In genomic region chr4:88357262-88357661, GRCh38 we compare ENCODE assay signal across 34 cellular contexts. TPM values are rescaled to one million over a fixed set of nuclear protein-coding genes. Genes with fewer than 3 reads are reported as not detected.
DNase-seq lines count a peak whose midpoint lies in the region; ATAC-seq and TF ChIP-seq lines count a peak whose summit lies in the region.
"Had no signal": no experiment of that assay in that cellular context is flagged by ENCODE, and none has a peak within 500 bp of the region (broad histone marks: within the 10 kb centered on the region; RNA-seq: fewer than 3 reads in every experiment).

No MANE protein-coding gene starts in this region.

- no peak overlapping the region for H4K5ac ChIP-seq in mesendoderm (ENCODE audit: low read length)

- DNase-seq in esophagus muscularis mucosa (ENCODE audit: extremely low spot score): peak; percentile 64
- no peak for DNase-seq in mesendoderm
- DNase-seq in osteocyte (ENCODE audit: extremely low spot score, unreplicated experiment): peak; percentile 13
- DNase-seq in psoas muscle: no peak
- DNase-seq in NAMALWA (ENCODE audit: low spot score): no peak
- DNase-seq in EL: no peak
- no peak for DNase-seq in SIG-M5 (lab: John Stamatoyannopoulos, UW)
- DNase-seq in hippocampal formation (lab: John Stamatoyannopoulos, UW): no peak
- DNase-seq: 8988T; ACHN; AML-193; BE2C; C1 segment of cervical spinal cord; Caco-2; Calu3; CD4-positive, alpha-beta memory T cell; CD4-positive, alpha-beta T cell; CD4-positive, CD25-positive, alpha-beta regulatory T cell; CD8-positive, alpha-beta memory T cell; CD8-positive, alpha-beta T cell; COR-L47; DMS 273 treated with DMSO at 0.1 percent for 48 hours; DMS153; DMS53; DMS79; DMS79 treated with DMSO at 0.1 percent for 48 hours; DND-41 had no signal

- no peaks in the 10 kb centered on the region for H3K79me1 ChIP-seq in mesendoderm (ENCODE audit: low read length)

- no peaks in the 10 kb centered on the region for H3K79me2 ChIP-seq in mesendoderm (ENCODE audit: control insufficient read depth, insufficient read depth, low read length)

- no peak overlapping the region for H2BK120ac ChIP-seq in mesendoderm (ENCODE audit: low read depth, low read length)

- H3K9me3 Mint-ChIP-seq in osteocyte (ENCODE audit: unreplicated experiment): no peaks in the 10 kb centered on the region

- H3K4me2 ChIP-seq in mesendoderm (ENCODE audit: low read length): no peak overlapping the region
- H3K4me2 ChIP-seq: A549; BLaER1; BLaER1 treated with 17β-estradiol and CSF1 and Interleukin-3, amounts not matched to agents 10 nM and 100 nM had no signal

- no peak overlapping the region for H3K27ac Mint-ChIP-seq in osteocyte (ENCODE audit: unreplicated experiment)
- H3K27ac Mint-ChIP-seq: B cell; CD4-positive, alpha-beta memory T cell; CD4-positive, alpha-beta T cell; CD4-positive, CD25-positive, alpha-beta regulatory T cell; CD8-positive, alpha-beta T cell had no signal

- peaks cover 1% of the 10 kb centered on the region for H3K4me1 Mint-ChIP-seq in osteocyte (ENCODE audit: unreplicated experiment)
- H3K4me1 Mint-ChIP-seq: B cell; CD14-positive monocyte; CD4-positive, alpha-beta memory T cell; CD4-positive, CD25-positive, alpha-beta regulatory T cell; CD8-positive, alpha-beta memory T cell had no signal

- H3K27ac ChIP-seq in esophagus muscularis mucosa (replicated peaks in 1 of 4) (no peak overlapping the region), mesendoderm (ENCODE audit: low read depth, low read length) (no peak overlapping the region), psoas muscle (peak overlapping the region; percentile 38)
- H3K27ac ChIP-seq: 22Rv1; A549; BLaER1; BLaER1 treated with 17β-estradiol and CSF1 and Interleukin-3, amounts not matched to agents 10 nM and 100 nM; C4-2B had no signal

- H3K27me3 Mint-ChIP-seq in osteocyte (ENCODE audit: unreplicated experiment): peaks cover 2% of the 10 kb centered on the region
- H3K27me3 Mint-ChIP-seq: CD4-positive, alpha-beta T cell; CD4-positive, CD25-positive, alpha-beta regulatory T cell had no signal

- H3K36me3 ChIP-seq in esophagus muscularis mucosa (no peaks in the 10 kb centered on the region), mesendoderm (ENCODE audit: control insufficient read depth, insufficient read depth, low read length) (no peaks in the 10 kb centered on the region), psoas muscle (ENCODE audit: insufficient read depth in 1 of 2, low read depth in 1 of 2) (no peaks in the 10 kb centered on the region)
- H3K36me3 ChIP-seq: BE2C, BLaER1 had no signal

- no peak overlapping the region for H2BK5ac ChIP-seq in mesendoderm (ENCODE audit: low read length)

- H3K18ac ChIP-seq in mesendoderm (ENCODE audit: low read length): no peak overlapping the region

- no peak overlapping the region for H3K56ac ChIP-seq in mesendoderm (ENCODE audit: low read length)

- H3K27me3 ChIP-seq in esophagus muscularis mucosa (peaks cover 0 to 7% (median 0%) of the 10 kb centered on the region in 4 donors), mesendoderm (ENCODE audit: insufficient read depth, low read length, poor library complexity) (no peaks in the 10 kb centered on the region), psoas muscle (ENCODE audit: insufficient read depth in 3 of 3, low read length in 2 of 3) (no peaks in the 10 kb centered on the region)
- H3K27me3 ChIP-seq: BE2C; BLaER1; BLaER1 treated with 17β-estradiol and CSF1 and Interleukin-3, amounts not matched to agents 10 nM and 100 nM had no signal

- no peak for TF ChIP-seq CTCF in esophagus muscularis mucosa (IDR thresholded peaks at IDR 0.05)
- TF ChIP-seq CTCF in osteocyte (IDR thresholded peaks at IDR 0.05): no peak
- TF ChIP-seq CTCF in psoas muscle (IDR thresholded peaks at IDR 0.05): no peak

- no peak overlapping the region for H3K23ac ChIP-seq in mesendoderm (ENCODE audit: low read length)

- H2AK5ac ChIP-seq in mesendoderm (ENCODE audit: low read length): no peak overlapping the region

- 90% methylated on average over 4 of the region's 4 CpGs for WGBS in esophagus muscularis mucosa
- WGBS in mesendoderm (ENCODE audit: extremely low coverage, insufficient coverage, low lambda C conversion rate): no CpG with 5 or more reads among the region's 4 CpGs
- 79 to 94% (median 90%) methylated on average over 4 of the region's 4 CpGs for WGBS in psoas muscle, 3 donors

- no peak for TF ChIP-seq POLR2A in esophagus muscularis mucosa (IDR thresholded peaks at IDR 0.05; ENCODE audit: low read depth)

- H3K9me3 ChIP-seq in esophagus muscularis mucosa: peaks cover 0 to 18% (median 0%) of the 10 kb centered on the region in 4 donors
- no peaks in the 10 kb centered on the region for H3K9me3 ChIP-seq in psoas muscle
- H3K9me3 ChIP-seq: BE2C, Caco-2 had no signal

- no peak overlapping the region for H2BK15ac ChIP-seq in mesendoderm (replicated peaks; ENCODE audit: low read depth)

- H4K8ac ChIP-seq in mesendoderm (ENCODE audit: low read depth, low read length): no peak overlapping the region

- H3K9ac ChIP-seq in mesendoderm (ENCODE audit: low read length): no peak overlapping the region
- H3K9ac ChIP-seq: BLaER1; BLaER1 treated with 17β-estradiol and CSF1 and Interleukin-3, amounts not matched to agents 10 nM and 100 nM had no signal

- peak in 2 of 4 donors; percentile 55 to 77 for ATAC-seq in psoas muscle
- ATAC-seq: A549; CD8-positive, alpha-beta T cell had no signal

- no peak for TF ChIP-seq EP300 in esophagus muscularis mucosa (IDR thresholded peaks at IDR 0.05)

- no peak overlapping the region for H3K4me3 Mint-ChIP-seq in osteocyte (ENCODE audit: unreplicated experiment)
- H3K4me3 Mint-ChIP-seq: B cell; CD14-positive monocyte; CD4-positive, alpha-beta memory T cell; CD4-positive, alpha-beta T cell; CD4-positive, CD25-positive, alpha-beta regulatory T cell; CD8-positive, alpha-beta memory T cell; CD8-positive, alpha-beta T cell had no signal

- no peaks in the 10 kb centered on the region for H3K36me3 Mint-ChIP-seq in osteocyte (ENCODE audit: unreplicated experiment)
- H3K36me3 Mint-ChIP-seq: CD14-positive monocyte; CD4-positive, CD25-positive, alpha-beta regulatory T cell had no signal

- H3K4me1 ChIP-seq in esophagus muscularis mucosa (no peaks in the 10 kb centered on the region), mesendoderm (ENCODE audit: control insufficient read depth, low read depth, low read length) (no peaks in the 10 kb centered on the region), psoas muscle (no peaks in the 10 kb centered on the region)
- H3K4me1 ChIP-seq: A549; BE2C; BLaER1; BLaER1 treated with 17β-estradiol and CSF1 and Interleukin-3, amounts not matched to agents 10 nM and 100 nM had no signal

- intact Hi-C loops in esophagus muscularis mucosa (cut with DNase I): no loop called here
- intact Hi-C loops in psoas muscle (cut with DNase I): no loop called here

- H3K4ac ChIP-seq in mesendoderm (ENCODE audit: low read depth, low read length): peak overlapping the region; percentile 42

- H3K4me3 ChIP-seq in esophagus muscularis mucosa (no peak overlapping the region), mesendoderm (ENCODE audit: low read length) (no peak overlapping the region), psoas muscle (no peak overlapping the region)
- H3K4me3 ChIP-seq: A549; BLaER1; BLaER1 treated with 17β-estradiol and CSF1 and Interleukin-3, amounts not matched to agents 10 nM and 100 nM had no signal

RNA-seq across cellular contexts. Expression of gene HERC6, which starts 21.4 kb away (rescaled TPM):
- total RNA-seq in esophagus muscularis mucosa: 1 to 10 TPM; 3.8 to 5.2 (median 4.9) TPM
- polyA plus RNA-seq in mesendoderm (2013, experiment 1 of 2): 4.8 TPM
- 4.3 TPM for polyA plus RNA-seq in mesendoderm (2013, experiment 2 of 2)
- 2.3 and 2.8 TPM in 2 replicates for total RNA-seq in osteocyte
- total RNA-seq in psoas muscle: 1 to 10 TPM in 3 of 4 donors, under 1 TPM in 1; 0.86 to 2.7 (median 1.8) TPM
- under 1 TPM; 0.53 to 0.92 (median 0.75) TPM for polyA plus RNA-seq in psoas muscle

Comparison
In these comparisons a context has a peak if more than half of its experiments do, and no peak if none do; other contexts are left out.
1. DNase-seq: peak in esophagus muscularis mucosa (single experiment) and osteocyte (single experiment); none in mesendoderm (single experiment), psoas muscle (0 of 2), NAMALWA (single experiment), EL (single experiment), SIG-M5 (single experiment) and hippocampal formation (0 of 2).